1 cellular context compared by ENCODE assay signal in the genomic region with DNA sequence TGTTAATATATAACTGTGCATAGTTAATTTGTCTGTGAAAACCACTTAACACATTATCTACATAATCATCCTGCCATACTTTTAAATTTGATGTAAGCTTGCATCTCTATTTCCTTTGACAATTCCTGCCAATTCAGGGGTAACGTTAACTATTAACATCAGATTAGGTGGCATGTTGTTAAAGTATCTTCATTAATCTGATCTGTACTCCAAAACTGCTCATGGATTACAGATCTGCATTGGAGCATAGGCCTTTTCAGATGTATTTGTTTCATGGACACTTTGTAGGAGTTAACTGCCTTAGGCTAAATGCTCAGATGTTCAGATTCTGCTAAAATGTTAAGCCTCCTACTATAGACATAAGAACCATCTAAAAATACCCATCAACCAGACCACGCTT.
TF ChIP-seq lines count a peak whose summit lies in the region.

No MANE protein-coding gene starts in this region.

TF ChIP-seq in GM12878, 131 proteins besides CTCF, POLR2A, EP300 and RAD21:
- TF ChIP-seq KLF5 (IDR thresholded peaks at IDR 0.05; ENCODE audit: partially characterized antibody) (no peak), TARDBP (IDR thresholded peaks at IDR 0.05; ENCODE audit: borderline replicate concordance) (no peak), POLR2AphosphoS2 (IDR thresholded peaks at IDR 0.05; ENCODE audit: low read depth, low read length) (0 out of 2 replicates have a peak, but pooled peaks have one; percentile 30), BACH1 (IDR thresholded peaks at IDR 0.05; ENCODE audit: borderline replicate concordance) (0 out of 2 replicates have a peak, but pooled peaks have one; percentile 37), MTA3 (IDR thresholded peaks at IDR 0.05; ENCODE audit: borderline replicate concordance, low read length) (no peak)
